ENCODE assay signal across 18 cellular contexts in genomic region chr1:37042506-37042905, GRCh38. TPM values are rescaled to one million over a fixed set of nuclear protein-coding genes. Genes with fewer than 3 reads are reported as not detected.
DNase-seq lines count a peak whose midpoint lies in the region; ATAC-seq and TF ChIP-seq lines count a peak whose summit lies in the region.
"Had no signal": no experiment of that assay in that cellular context is flagged by ENCODE, and none has a peak within 500 bp of the region (broad histone marks: within the 10 kb centered on the region; RNA-seq: fewer than 3 reads in every experiment).

No MANE protein-coding gene starts in this region.

- DNase-seq in NCI-H82 (lab: John Stamatoyannopoulos, UW) (peak; percentile 43), NCI-H82 treated with DMSO at 0.1 percent for 48 hours (lab: John Stamatoyannopoulos, UW; ENCODE audit: unreplicated experiment) (no peak), NCI-H774 (lab: John Stamatoyannopoulos, UW) (peak; percentile 25), WTC11 (ENCODE audit: low spot score) (no peak), aorta (no peak), UCSD-AML1 (lab: John Stamatoyannopoulos, UW; ENCODE audit: unreplicated experiment) (no peak), Right ventricle myocardium inferior (ENCODE audit: missing footprints) (no peak)
- DNase-seq: Calu3; CD8-positive, alpha-beta T cell; DND-41; EL; IMR-90 had no signal

- no peak for TF ChIP-seq CTCF in WTC11 (IDR thresholded peaks at IDR 0.05)

- peaks cover 3% of the 10 kb centered on the region for H3K9me3 ChIP-seq in aorta (ENCODE audit: control insufficient read depth, low read length)
- H3K9me3 ChIP-seq: BLaER1 treated with 17β-estradiol and CSF1 and Interleukin-3, amounts not matched to agents 10 nM and 100 nM had no signal

- no peaks in the 10 kb centered on the region for H3K36me3 ChIP-seq in aorta (ENCODE audit: control insufficient read depth in 1 of 2, insufficient read depth in 2 of 2, low read length in 1 of 2)
- H3K36me3 ChIP-seq: BLaER1 treated with 17β-estradiol and CSF1 and Interleukin-3, amounts not matched to agents 10 nM and 100 nM had no signal

- no peak overlapping the region for H3K27ac ChIP-seq in aorta (ENCODE audit: low read depth in 1 of 2, low read length in 2 of 2)
- H3K27ac ChIP-seq: BLaER1 treated with 17β-estradiol and CSF1 and Interleukin-3, amounts not matched to agents 10 nM and 100 nM had no signal

- no peaks in the 10 kb centered on the region for H3K36me3 Mint-ChIP-seq in WTC11
- H3K36me3 Mint-ChIP-seq: CD8-positive, alpha-beta T cell had no signal

- ATAC-seq in WTC11, result no peak
- ATAC-seq in aorta (ENCODE audit: low FRiP score), result peak; percentile 25
- no peak for ATAC-seq in Right ventricle myocardium inferior
- ATAC-seq in GM21423 (IDR thresholded peaks at IDR 0.05; ENCODE audit: unreplicated experiment), result no peak
- ATAC-seq: CD8-positive, alpha-beta T cell; GM12878 had no signal

- WGBS in aorta, 2 donors, result 42 to 45% methylated on average over 6 of the region's 6 CpGs

- CTCF ChIA-PET in WTC11 (lab: Charles Lee), result interaction anchor here (0.5 to 1.4 kb wide), 3 partner anchors 9 to 659 kb away, joined by 3 to 7 read pairs (median 4); partner anchors contain the start of gene GRIK3

- peaks cover 0 to 4% of the 10 kb centered on the region in 2 donors for H3K27me3 ChIP-seq in aorta (ENCODE audit: control insufficient read depth in 1 of 2, insufficient read depth in 2 of 2, low read length in 1 of 2)

- peaks cover 86% of the 10 kb centered on the region for H3K4me1 Mint-ChIP-seq in WTC11

- H3K4me3 ChIP-seq in aorta (ENCODE audit: low read length in 2 of 2), result no peak overlapping the region
- H3K4me3 ChIP-seq: BLaER1 treated with 17β-estradiol and CSF1 and Interleukin-3, amounts not matched to agents 10 nM and 100 nM; GM12878 had no signal

- H3K4me1 ChIP-seq in aorta (ENCODE audit: control insufficient read depth in 1 of 2, insufficient read depth in 2 of 2, low read length in 2 of 2), result no peaks in the 10 kb centered on the region

- H3K4me3 Mint-ChIP-seq in WTC11, result peak overlapping the region; percentile 6; the same call in 1 of the 2 replicates
- H3K4me3 Mint-ChIP-seq: B cell; CD8-positive, alpha-beta T cell had no signal

- no peaks in the 10 kb centered on the region for H3K9me3 Mint-ChIP-seq in WTC11
- H3K9me3 Mint-ChIP-seq: CD8-positive, alpha-beta T cell had no signal

- POLR2A ChIA-PET in WTC11 (lab: Charles Lee), result no interaction called here

- peaks cover 18% of the 10 kb centered on the region for H3K27me3 Mint-ChIP-seq in WTC11 (ENCODE audit: low read depth)

- H3K27ac Mint-ChIP-seq in WTC11, result no peak overlapping the region
- H3K27ac Mint-ChIP-seq: B cell; CD8-positive, alpha-beta T cell had no signal

- intact Hi-C loops in aorta (cut with DNase I) (no loop called here), Right ventricle myocardium inferior (cut with DNase I) (no loop called here)

TF ChIP-seq in WTC11, 78 proteins besides CTCF, POLR2A, EP300 and RAD21:
- no peak for TF ChIP-seq FOXP1 (CRISPR knock-in tag; IDR thresholded peaks at IDR 0.05; ENCODE audit: borderline replicate concordance)
- TF ChIP-seq E2F5 (CRISPR knock-in tag; IDR thresholded peaks at IDR 0.05), result no peak
- TF ChIP-seq JAZF1 (CRISPR knock-in tag; IDR thresholded peaks at IDR 0.05), result no peak
- no peak for TF ChIP-seq ZNF416 (CRISPR knock-in tag; IDR thresholded peaks at IDR 0.05)
- TF ChIP-seq GABPB1 (CRISPR knock-in tag; IDR thresholded peaks at IDR 0.05), result no peak
- TF ChIP-seq PREB (CRISPR knock-in tag; IDR thresholded peaks at IDR 0.05; ENCODE audit: borderline replicate concordance), result no peak
- TF ChIP-seq USF2 (CRISPR knock-in tag; IDR thresholded peaks at IDR 0.05), result no peak
- no peak for TF ChIP-seq FOXK1 (CRISPR knock-in tag; IDR thresholded peaks at IDR 0.05)
- TF ChIP-seq KAT7 (CRISPR knock-in tag; IDR thresholded peaks at IDR 0.05; ENCODE audit: borderline replicate concordance), result no peak

RNA-seq across cellular contexts. Expression of gene GRIK3, which starts 8.2 kb away (rescaled TPM):
- total RNA-seq in WTC11 (2021) (3.7 to 5.5 TPM (median 4.3 TPM) in 3 replicates), aorta (1 to 10 TPM in 1 of 2 donors, under 1 TPM in 1; 0.68 to 1.6 TPM), Right ventricle myocardium inferior (0.65 TPM)
- polyA plus RNA-seq in aorta, result not detected
- total RNA-seq: A172; Calu3; CD8-positive, alpha-beta T cell; G401; GM12878; IMR-90 had no signal
- polyA plus RNA-seq: GM12878, IMR-90 had no signal

Comparison
In these comparisons a context has a peak if more than half of its experiments do, and no peak if none do; other contexts are left out.
1. DNase-seq: peak in NCI-H82 (single experiment) and NCI-H774 (single experiment); none in NCI-H82 treated with DMSO at 0.1 percent for 48 hours (single experiment), WTC11 (single experiment), aorta (0 of 2), UCSD-AML1 (single experiment) and Right ventricle myocardium inferior (single experiment).